Comparison of ENCODE assay signal across 8 cellular contexts in the genomic region with DNA sequence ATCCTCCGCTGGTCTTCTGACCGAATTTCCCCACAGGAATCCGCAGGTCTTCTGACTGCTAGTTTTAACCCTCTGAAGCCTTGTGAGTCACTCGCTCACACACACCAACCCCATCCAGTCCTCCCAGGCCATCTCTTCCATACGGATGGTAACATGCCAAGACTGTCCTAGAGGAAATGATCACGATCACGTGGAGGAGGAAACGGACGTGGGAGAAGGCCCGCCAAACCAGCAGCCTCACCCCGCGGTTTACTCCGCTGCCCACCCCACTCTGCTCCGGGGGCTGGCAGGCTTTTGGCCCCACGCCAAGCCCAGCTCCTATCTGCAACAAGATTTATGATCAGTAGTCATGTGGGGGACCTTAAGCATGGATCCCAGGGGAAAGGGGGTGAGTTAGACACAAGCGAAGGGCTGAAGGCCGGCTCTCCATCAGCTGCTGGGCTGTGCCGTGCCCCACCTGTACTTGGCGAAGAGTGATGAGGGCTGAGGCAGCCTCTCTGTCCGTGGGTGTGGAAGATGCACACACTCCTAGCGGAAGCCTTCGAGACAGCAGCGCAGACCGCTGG. TPM values are rescaled to one million over a fixed set of nuclear protein-coding genes. Genes with fewer than 3 reads are reported as not detected.
DNase-seq lines count a peak whose midpoint lies in the region; ATAC-seq and TF ChIP-seq lines count a peak whose summit lies in the region.

No MANE protein-coding gene starts in this region.

- WGBS in stomach, 5 donors, result 29 to 39% (median 30%) methylated on average over 19 to 24 of the region's 24 CpGs

- H3K27me3 Mint-ChIP-seq in GM23338 (ENCODE audit: insufficient read depth, low read depth, poor library complexity), result peaks cover 23% of the 10 kb centered on the region
- no peaks in the 10 kb centered on the region for H3K27me3 Mint-ChIP-seq in brain

- no peak for TF ChIP-seq EP300 in stomach (IDR thresholded peaks at IDR 0.05)

- peaks cover 15% of the 10 kb centered on the region for H3F3A ChIP-seq in GM23338 (replicated peaks; ENCODE audit: low read depth)

- H2AFZ ChIP-seq in GM23338, result no peak overlapping the region

- H3K27me3 ChIP-seq in BE2C, result no peaks in the 10 kb centered on the region
- H3K27me3 ChIP-seq in GM23338 (ENCODE audit: insufficient read depth), result no peaks in the 10 kb centered on the region
- H3K27me3 ChIP-seq in stomach, result no peaks in the 10 kb centered on the region

- peak; percentile 60 for DNase-seq in BE2C
- no peak for DNase-seq in GM23338 (ENCODE audit: low spot score)
- peak; percentile 47 for DNase-seq in NCI-H774 (lab: John Stamatoyannopoulos, UW)
- peak; percentile 95 for DNase-seq in iris pigment epithelial cell (ENCODE audit: low read depth)
- no peak for DNase-seq in stomach
- DNase-seq in mesenteric fat pad (ENCODE audit: low spot score), result no peak

- intact Hi-C loops in stomach (cut with DNase I; ENCODE audit: low total_unique reads), result no loop called here

- H3K4me3 ChIP-seq in BE2C (ENCODE audit: low read depth, low read length) (peak overlapping the region; percentile 88), GM23338 (peak overlapping the region; percentile 99), stomach (peak overlapping the region; percentile 89 to 97 (median 96))

- no peaks in the 10 kb centered on the region for H3K9me2 ChIP-seq in GM23338 (ENCODE audit: insufficient read depth)

- H3K4me2 ChIP-seq in GM23338, result peak overlapping the region; percentile 97

- H3K36me3 ChIP-seq in BE2C, result peaks cover 17% of the 10 kb centered on the region
- H3K36me3 ChIP-seq in GM23338 (ENCODE audit: insufficient read depth), result no peaks in the 10 kb centered on the region; the same call in 1 of the 2 replicates
- peaks cover 22 to 51% (median 47%) of the 10 kb centered on the region in 4 donors for H3K36me3 ChIP-seq in stomach

- H3K4me3 Mint-ChIP-seq in GM23338 (peak overlapping the region; percentile 89), brain (peak overlapping the region; percentile 87 to 92 (median 87))

- peaks cover 23% of the 10 kb centered on the region for H3K79me2 ChIP-seq in GM23338 (replicated peaks; ENCODE audit: insufficient read depth)

- no peak for TF ChIP-seq POLR2A in stomach (IDR thresholded peaks at IDR 0.05)

- no peaks in the 10 kb centered on the region for H3K9me3 Mint-ChIP-seq in GM23338
- H3K9me3 Mint-ChIP-seq in brain, result peaks cover 0 to 2% (median 0%) of the 10 kb centered on the region in 5 experiments

- H3K27ac ChIP-seq in GM23338 (ENCODE audit: low read depth) (peak overlapping the region; percentile 61; the same call in 1 of the 2 replicates), stomach (peak overlapping the region; percentile 86 to 92 (median 91))

- H3K9me3 ChIP-seq in BE2C (no peaks in the 10 kb centered on the region), stomach (no peaks in the 10 kb centered on the region)

- H3K27ac Mint-ChIP-seq in GM23338, result peak overlapping the region; percentile 94
- peak overlapping the region; percentile 69 to 95 (median 76) for H3K27ac Mint-ChIP-seq in brain

- peaks cover 41% of the 10 kb centered on the region for H3K36me3 Mint-ChIP-seq in GM23338 (ENCODE audit: low read depth)
- peaks cover 17% of the 10 kb centered on the region for H3K36me3 Mint-ChIP-seq in brain

- H4K20me1 ChIP-seq in GM23338 (replicated peaks; ENCODE audit: insufficient read depth), result no peaks in the 10 kb centered on the region; the same call in 1 of the 2 replicates

- TF ChIP-seq CTCF in BE2C (IDR thresholded peaks at IDR 0.05; ENCODE audit: low read depth, low read length) (0 out of 2 replicates have a peak, but pooled peaks have one; percentile 2), GM23338 (conservative IDR thresholded peaks at IDR 0.05; ENCODE audit: low read depth in 2 of 2) (no peak), brain (conservative IDR thresholded peaks at IDR 0.05) (no peak), stomach (IDR thresholded peaks at IDR 0.05) (no peak)

- H3K4me1 Mint-ChIP-seq in GM23338, result peaks cover 22% of the 10 kb centered on the region
- H3K4me1 Mint-ChIP-seq in brain, result peaks cover 39% of the 10 kb centered on the region

- ATAC-seq in GM23338, result no peak
- ATAC-seq in GM18873 (IDR thresholded peaks at IDR 0.05; ENCODE audit: low FRiP score, unreplicated experiment), result no peak

- no peaks in the 10 kb centered on the region for H3K4me1 ChIP-seq in BE2C
- peaks cover 8% of the 10 kb centered on the region; the same call in 1 of the 2 replicates for H3K4me1 ChIP-seq in GM23338 (ENCODE audit: insufficient read depth)
- H3K4me1 ChIP-seq in stomach, result peaks cover 25 to 51% (median 34%) of the 10 kb centered on the region in 4 donors

TF ChIP-seq in GM23338, 12 proteins besides CTCF, POLR2A, EP300 and RAD21:
- TF ChIP-seq REST (IDR thresholded peaks at IDR 0.05; ENCODE audit: unreplicated experiment), result no peak
- no peak for TF ChIP-seq EZH2phosphoT487 (IDR thresholded peaks at IDR 0.05; ENCODE audit: unreplicated experiment)
- TF ChIP-seq ZNF331 (CRISPR knock-in tag; IDR thresholded peaks at IDR 0.05; ENCODE audit: low read depth), result no peak
- no peak for TF ChIP-seq JUNB (IDR thresholded peaks at IDR 0.05; ENCODE audit: unreplicated experiment)
- no peak for TF ChIP-seq CREB1 (CRISPR knock-in tag; IDR thresholded peaks at IDR 0.05; ENCODE audit: low read depth)
- TF ChIP-seq NANOG (IDR thresholded peaks at IDR 0.05; ENCODE audit: borderline replicate concordance), result no peak
- no peak for TF ChIP-seq POLR2AphosphoS5 (IDR thresholded peaks at IDR 0.05; ENCODE audit: low read depth)
- TF ChIP-seq ZNF114 (CRISPR knock-in tag; IDR thresholded peaks at IDR 0.05), result no peak

RNA-seq across cellular contexts. Expression of gene FAAP100, which starts 1.5 kb away (rescaled TPM):
- 43.0 TPM for polyA plus RNA-seq in BE2C (2012; ENCODE audit: insufficient read depth, insufficient read length, low read depth)
- 50.5 and 52.8 TPM in 2 replicates for total RNA-seq in GM23338 (2014; rRNA removed; shearing (Covaris generic))
- polyA plus RNA-seq in GM23338 (2016; fragmentation: Nextera tagmentation; extraction: Ambion mirVana) (16.0 and 16.2 TPM in 2 replicates), brain (ENCODE audit: insufficient read depth, low read depth, low replicate concordance) (25.8 TPM), stomach (10 to 100 TPM; 12.2 to 17.1 (median 17.0) TPM)
- total RNA-seq in stomach (100 to 1,000 TPM in 1 of 5 donors, 10 to 100 TPM in 4; 11.9 to 130 (median 51.8) TPM), mesenteric fat pad (25.5 TPM)

RNA-seq across cellular contexts. Expression of gene FSCN2, which starts 25.5 kb away (rescaled TPM):
- 2.4 TPM for polyA plus RNA-seq in BE2C (2012; ENCODE audit: insufficient read depth, insufficient read length, low read depth)
- 1.6 TPM in 1 of 2 replicates, not detected in the other for total RNA-seq in GM23338 (2014; rRNA removed; shearing (Covaris generic))
- polyA plus RNA-seq in GM23338 (2016; fragmentation: Nextera tagmentation; extraction: Ambion mirVana) (0.13 TPM in 1 of 2 replicates, not detected in the other), brain (ENCODE audit: insufficient read depth, low read depth, low replicate concordance) (1.3 TPM), stomach (1 to 10 TPM in 2 of 3 donors, under 1 TPM in 1; 0.90 to 2.7 (median 2.1) TPM)
- total RNA-seq in stomach (10 to 100 TPM in 1 of 5 donors, 1 to 10 TPM in 3, not detected in 1; 2.8 to 21.7 (median 6.2) TPM), mesenteric fat pad (0.39 TPM)

RNA-seq across cellular contexts. Expression of gene ACTG1, which starts 41.1 kb away (rescaled TPM):
- polyA plus RNA-seq in BE2C (2012; ENCODE audit: insufficient read depth, insufficient read length, low read depth), result 2,263 TPM
- total RNA-seq in GM23338 (2014; rRNA removed; shearing (Covaris generic)), result 4,739 and 4,954 TPM in 2 replicates
- polyA plus RNA-seq in GM23338 (2016; fragmentation: Nextera tagmentation; extraction: Ambion mirVana) (1,867 and 1,896 TPM in 2 replicates), brain (ENCODE audit: insufficient read depth, low read depth, low replicate concordance) (5,204 TPM), stomach (1,000 to 10,000 TPM; 1,866 to 2,457 (median 2,070) TPM)
- total RNA-seq in stomach (1,000 to 10,000 TPM in 4 of 5 donors, 100 to 1,000 TPM in 1; 978 to 2,952 (median 1,777) TPM), mesenteric fat pad (1,641 TPM)

Comparison
In these comparisons a context has a peak if more than half of its experiments do, and no peak if none do; other contexts are left out.
1. DNase-seq: peak in BE2C (single experiment), NCI-H774 (single experiment) and iris pigment epithelial cell (single experiment); none in GM23338 (single experiment), stomach (single experiment) and mesenteric fat pad (single experiment).
2. Peak in every context shown above with its lines, with median percentiles within 50 percentile points of each other: H3K4me3 ChIP-seq.